In genomic region chr4:25863347-25863784, GRCh38 we compare ENCODE assay signal across 9 cellular contexts. TPM values are rescaled to one million over a fixed set of nuclear protein-coding genes. Genes with fewer than 3 reads are reported as not detected.
DNase-seq lines count a peak whose midpoint lies in the region; FAIRE-seq and TF ChIP-seq lines count a peak whose summit lies in the region.
"Had no signal": no experiment of that assay in that cellular context is flagged by ENCODE, and none has a peak within 500 bp of the region (broad histone marks: within the 10 kb centered on the region; RNA-seq: fewer than 3 reads in every experiment).

No MANE protein-coding gene starts in this region.

- H3K56ac ChIP-seq in H9 (ENCODE audit: insufficient read length, low read depth, low read length): no peak overlapping the region

- H2AFZ ChIP-seq in ACC112 (ENCODE audit: low read length, unreplicated experiment): no peak overlapping the region
- H2AFZ ChIP-seq in H9 (ENCODE audit: low read length): no peak overlapping the region

- peak; percentile 71 for TF ChIP-seq CTCF in H9 (conservative IDR thresholded peaks at IDR 0.05)

- DNase-seq in H9 (peak; percentile 71), small intestine (peak; percentile 92), globus pallidus (ENCODE audit: low spot score) (no peak), NCI-H82 (lab: John Stamatoyannopoulos, UW) (no peak), OCI-M2 (lab: John Stamatoyannopoulos, UW; ENCODE audit: unreplicated experiment) (no peak)

- H3K9me3 ChIP-seq in H9 (ENCODE audit: control insufficient read depth, low read depth, low read length): no peaks in the 10 kb centered on the region
- no peaks in the 10 kb centered on the region for H3K9me3 ChIP-seq in small intestine (ENCODE audit: control insufficient read depth, low read depth)

- H3K23ac ChIP-seq in H9 (ENCODE audit: insufficient read length, low read depth, low read length): no peak overlapping the region

- peaks cover 10% of the 10 kb centered on the region for H3K79me2 ChIP-seq in ACC112 (ENCODE audit: control insufficient read depth, insufficient read depth, low read length, unreplicated experiment)
- peaks cover 1% of the 10 kb centered on the region; the same call in 1 of the 2 replicates for H3K79me2 ChIP-seq in H9 (ENCODE audit: insufficient read depth, low read length)

- H4K20me1 ChIP-seq in H9 (ENCODE audit: control insufficient read depth, insufficient read depth, insufficient read length): peaks cover 2% of the 10 kb centered on the region

- H3K4ac ChIP-seq in H9 (ENCODE audit: low read depth, low read length): no peak overlapping the region

- H3K23me2 ChIP-seq in H9 (ENCODE audit: insufficient read length, low read depth, low read length, poor library complexity, severe bottlenecking): peaks cover 9% of the 10 kb centered on the region

- peaks cover 0 to 3% of the 10 kb centered on the region in 2 experiments; a peak in 2 of 5 replicates for H3K9me3 Mint-ChIP-seq in H9
- H3K9me3 Mint-ChIP-seq in activated naive CD4-positive, alpha-beta T cell treated with anti-CD3 and anti-CD28 coated beads, Interleukin-2, amount 50 U/mL, for 24 hours: no peaks in the 10 kb centered on the region

- no peak overlapping the region for H2BK5ac ChIP-seq in H9 (ENCODE audit: insufficient read length, low read length)

- H3K4me1 ChIP-seq in ACC112 (ENCODE audit: control insufficient read depth, insufficient read depth, low read length, unreplicated experiment): peaks cover 28% of the 10 kb centered on the region
- peaks cover 11% of the 10 kb centered on the region; the same call in 1 of the 2 replicates for H3K4me1 ChIP-seq in H9 (ENCODE audit: insufficient read depth, low read length)
- peaks cover 7 to 23% of the 10 kb centered on the region in 2 donors for H3K4me1 ChIP-seq in small intestine (ENCODE audit: control insufficient read depth in 2 of 2, insufficient read depth in 1 of 2, low read depth in 1 of 2, low read length in 1 of 2)

- H3K4me3 Mint-ChIP-seq in H9: peak overlapping the region; percentile 76 to 85
- H3K4me3 Mint-ChIP-seq in activated naive CD4-positive, alpha-beta T cell treated with anti-CD3 and anti-CD28 coated beads, Interleukin-2, amount 50 U/mL, for 24 hours: peak overlapping the region; percentile 86

- H3K4me3 ChIP-seq in ACC112 (ENCODE audit: low read depth, low read length) (peak overlapping the region; percentile 65), iPS-11a (ENCODE audit: low read depth, low read length) (peak overlapping the region; percentile 41), small intestine (ENCODE audit: low read depth in 1 of 2, low read length in 2 of 2) (peak overlapping the region; percentile 78 to 99)

- no peak overlapping the region for H2AK5ac ChIP-seq in H9 (ENCODE audit: insufficient read length, low read length)

- H3K9ac ChIP-seq in H9 (ENCODE audit: extremely low read depth, insufficient read length, low read length): peak overlapping the region; percentile 49

- H3K14ac ChIP-seq in H9 (ENCODE audit: insufficient read depth, low read length): no peak overlapping the region

- peak overlapping the region; percentile 51 for H3K4me2 ChIP-seq in H9 (ENCODE audit: insufficient read depth, insufficient read length, low read length)

- H3K36me3 ChIP-seq in ACC112 (ENCODE audit: insufficient read depth, low read length) (no peaks in the 10 kb centered on the region), small intestine (ENCODE audit: control insufficient read depth in 2 of 2, insufficient read depth in 2 of 2, low read length in 2 of 2) (no peaks in the 10 kb centered on the region)

- no peak overlapping the region for H4K8ac ChIP-seq in H9 (replicated peaks; ENCODE audit: insufficient read length, low read depth, low read length)

- H3K27me3 ChIP-seq in ACC112 (ENCODE audit: insufficient read depth, low read length): no peaks in the 10 kb centered on the region
- H3K27me3 ChIP-seq in H9 (ENCODE audit: insufficient read depth, low read length): no peaks in the 10 kb centered on the region
- no peaks in the 10 kb centered on the region for H3K27me3 ChIP-seq in small intestine (ENCODE audit: control insufficient read depth in 2 of 2, insufficient read depth in 2 of 2, low read length in 2 of 2)

- peaks cover 15% of the 10 kb centered on the region for H3K27me3 Mint-ChIP-seq in H9 (ENCODE audit: low read depth)
- no peaks in the 10 kb centered on the region for H3K27me3 Mint-ChIP-seq in activated naive CD4-positive, alpha-beta T cell treated with anti-CD3 and anti-CD28 coated beads, Interleukin-2, amount 50 U/mL, for 24 hours

- H3K4me1 Mint-ChIP-seq in H9: peaks cover 35 to 38% of the 10 kb centered on the region in 2 experiments
- H3K4me1 Mint-ChIP-seq in activated naive CD4-positive, alpha-beta T cell treated with anti-CD3 and anti-CD28 coated beads, Interleukin-2, amount 50 U/mL, for 24 hours: peaks cover 36% of the 10 kb centered on the region

- no peak overlapping the region for H2BK120ac ChIP-seq in H9 (ENCODE audit: low read depth, low read length, poor library complexity, severe bottlenecking)

- H3K27ac ChIP-seq in ACC112 (ENCODE audit: low read depth, low read length) (no peak overlapping the region), H9 (ENCODE audit: insufficient read length, low read depth, low read length) (no peak overlapping the region), small intestine (ENCODE audit: low read depth in 1 of 2, low read length in 1 of 2) (peak overlapping the region; percentile 92 to 98)

- peak overlapping the region; percentile 90 for H3K18ac ChIP-seq in H9 (ENCODE audit: insufficient read length, low read depth, low read length)

- no CpG with 5 or more reads among the region's 26 CpGs for WGBS in H9 (ENCODE audit: extremely low coverage, insufficient read length, low lambda C conversion rate)
- 5 to 19% (median 9%) methylated on average over 26 of the region's 26 CpGs for WGBS in small intestine, 3 donors

- H2BK15ac ChIP-seq in H9 (ENCODE audit: low read depth, low read length): no peak overlapping the region

- H3K27ac Mint-ChIP-seq in H9: peak overlapping the region; percentile 18 to 62 (median 59); a peak in 2 of 7 replicates
- peak overlapping the region; percentile 65 for H3K27ac Mint-ChIP-seq in activated naive CD4-positive, alpha-beta T cell treated with anti-CD3 and anti-CD28 coated beads, Interleukin-2, amount 50 U/mL, for 24 hours

- H3K79me1 ChIP-seq in H9 (ENCODE audit: insufficient read depth, low read depth, low read length, poor library complexity, severe bottlenecking): no peaks in the 10 kb centered on the region

- peaks cover 0 to 8% (median 2%) of the 10 kb centered on the region in 3 experiments; a peak in 4 of 7 replicates for H3K36me3 Mint-ChIP-seq in H9 (ENCODE audit: insufficient read depth in 1 of 3, low read depth in 3 of 3)
- peaks cover 2% of the 10 kb centered on the region for H3K36me3 Mint-ChIP-seq in activated naive CD4-positive, alpha-beta T cell treated with anti-CD3 and anti-CD28 coated beads, Interleukin-2, amount 50 U/mL, for 24 hours

- H3T11ph ChIP-seq in H9 (ENCODE audit: low read length): no peak overlapping the region

- no peak overlapping the region for H4K91ac ChIP-seq in H9 (ENCODE audit: insufficient read length, low read depth, low read length)

- FAIRE-seq in small intestine (lab: Jason Lieb, UNC): no peak
- FAIRE-seq: colon had no signal

- no peak overlapping the region for H2BK12ac ChIP-seq in H9 (ENCODE audit: insufficient read length, low read depth, low read length)

- H2BK20ac ChIP-seq in H9 (ENCODE audit: low read depth, low read length, poor library complexity, severe bottlenecking): no peak overlapping the region

- H4K5ac ChIP-seq in H9 (ENCODE audit: insufficient read length, low read depth, low read length): no peak overlapping the region

RNA-seq across cellular contexts. Expression of gene SEL1L3, which starts 0.6 kb away (rescaled TPM):
- total RNA-seq in H9 (2021): 44.5 and 48.3 TPM in 2 replicates
- 10 to 100 TPM; 42.7 to 77.5 (median 51.1) TPM for polyA plus RNA-seq in small intestine

RNA-seq across cellular contexts. Expression of gene SMIM20, which starts 50.7 kb away (rescaled TPM):
- 39.7 and 40.2 TPM in 2 replicates for total RNA-seq in H9 (2021)
- polyA plus RNA-seq in small intestine: 100 to 1,000 TPM in 1 of 3 donors, 10 to 100 TPM in 2; 60.8 to 101 (median 90.1) TPM

Comparison
In these comparisons a context has a peak if more than half of its experiments do, and no peak if none do; other contexts are left out.
1. H3K27ac ChIP-seq: peak in small intestine (2 of 2); none in ACC112 (single experiment) and H9 (single experiment).
2. DNase-seq: peak in H9 (single experiment) and small intestine (single experiment); none in globus pallidus (single experiment), NCI-H82 (single experiment) and OCI-M2 (single experiment).
3. Peak in every context shown above with its lines, with median percentiles within 50 percentile points of each other: H3K4me3 ChIP-seq.